17 cellular contexts compared by ENCODE assay signal in the genomic region with DNA sequence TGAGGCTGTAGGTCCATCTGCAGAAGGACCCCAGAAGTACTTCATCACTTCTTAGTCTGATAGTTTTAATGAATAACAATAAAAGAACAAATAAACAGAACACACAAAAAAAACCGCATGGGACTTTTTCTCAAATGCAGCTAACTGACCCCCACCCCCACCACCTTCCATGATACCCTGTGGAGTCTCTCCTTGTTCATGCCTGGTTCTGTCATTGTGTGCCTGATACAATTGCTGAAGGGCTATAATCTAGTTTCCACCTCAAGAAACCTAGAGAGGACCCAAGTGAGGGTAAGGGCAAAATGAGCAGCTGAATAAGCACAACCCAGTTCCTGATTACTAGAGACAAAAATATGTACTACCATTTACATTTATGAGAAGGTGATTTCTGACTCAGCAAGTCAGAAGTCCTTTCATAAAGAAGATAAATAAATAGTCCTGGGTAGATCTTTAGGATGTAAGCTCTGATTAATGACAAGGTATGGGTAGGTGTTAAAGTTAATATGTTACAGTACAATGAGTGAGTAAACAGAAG.
A peak's percentile ranks its signal among the peaks of the same experiment; 100 is the strongest.
DNase-seq lines count a peak whose midpoint lies in the region; ATAC-seq, FAIRE-seq and TF ChIP-seq lines count a peak whose summit lies in the region.
"Had no signal": no experiment of that assay in that cellular context is flagged by ENCODE, and none has a peak within 500 bp of the region (broad histone marks: within the 10 kb centered on the region; RNA-seq: fewer than 3 reads in every experiment).

No MANE protein-coding gene starts in this region.

- BruUV-seq in mammary epithelial cell (replicated peaks; lab: Mats Ljungman, UMichigan) = no TSS peak

- H3K4me1 ChIP-seq in mammary epithelial cell (ENCODE audit: insufficient read depth, low read length) = no peaks in the 10 kb centered on the region
- H3K4me1 ChIP-seq in breast epithelium = no peaks in the 10 kb centered on the region
- peaks cover 5% of the 10 kb centered on the region for H3K4me1 ChIP-seq in OCI-LY1 (ENCODE audit: insufficient read depth, low read length, severe bottlenecking)
- H3K4me1 ChIP-seq in ascending aorta = no peaks in the 10 kb centered on the region
- H3K4me1 ChIP-seq: BE2C had no signal

- no peak for FAIRE-seq in bronchial epithelial cell (lab: Jason Lieb, UNC)
- FAIRE-seq: K562 had no signal

- H3K79me2 ChIP-seq in mammary epithelial cell (ENCODE audit: insufficient read depth, low read length) = no peaks in the 10 kb centered on the region
- H3K79me2 ChIP-seq in OCI-LY1 (ENCODE audit: insufficient read depth, low read length) = no peaks in the 10 kb centered on the region

- ATAC-seq in GM19023 (IDR thresholded peaks at IDR 0.05; ENCODE audit: unreplicated experiment) = no peak
- ATAC-seq in HG03108 (IDR thresholded peaks at IDR 0.05; ENCODE audit: unreplicated experiment) = no peak
- ATAC-seq: HCT116, K562 had no signal

- TF ChIP-seq CTCF in mammary epithelial cell (conservative IDR thresholded peaks at IDR 0.05 in 1 of 2, IDR thresholded peaks at IDR 0.05 in 1 of 2; ENCODE audit: extremely low read depth in 1 of 2, insufficient read depth in 1 of 2, low read depth in 1 of 2, low read length in 2 of 2) (no peak), breast epithelium (IDR thresholded peaks at IDR 0.05) (no peak), OCI-LY1 (IDR thresholded peaks at IDR 0.05; ENCODE audit: low read length) (no peak), bronchial epithelial cell (IDR thresholded peaks at IDR 0.05; ENCODE audit: insufficient read depth, low read length, severe bottlenecking) (no peak), ascending aorta (IDR thresholded peaks at IDR 0.05) (no peak)

- H4K20me1 ChIP-seq in mammary epithelial cell (ENCODE audit: insufficient read depth, low read length) (no peaks in the 10 kb centered on the region), OCI-LY1 (ENCODE audit: insufficient read depth, low read length) (no peaks in the 10 kb centered on the region)

- H3F3A ChIP-seq in OCI-LY1 (ENCODE audit: insufficient read depth, low read length) = no peaks in the 10 kb centered on the region

- H3K9me3 ChIP-seq in mammary epithelial cell (replicated peaks; ENCODE audit: insufficient read depth, low read length) (no peaks in the 10 kb centered on the region), breast epithelium (peaks cover 6 to 22% of the 10 kb centered on the region in 2 donors), OCI-LY1 (ENCODE audit: low read length) (peaks cover 16% of the 10 kb centered on the region), ascending aorta (no peaks in the 10 kb centered on the region)
- H3K9me3 ChIP-seq: BE2C had no signal

- WGBS in mammary epithelial cell (ENCODE audit: low coverage, missing lambda C conversion rate) = 100% methylated on average over 1 of the region's 1 CpG

- in situ Hi-C loops in mammary epithelial cell (cut with MboI; ENCODE audit: low sequenced_read_pairs in 2 of 2) = no loop called here

- intact Hi-C loops in mammary epithelial cell (cut with micrococcal nuclease) (no loop called here), breast epithelium (cut with DNase I; ENCODE audit: low total_unique reads) (no loop called here), ascending aorta (cut with DNase I) (no loop called here)

- H2AFZ ChIP-seq in mammary epithelial cell (ENCODE audit: low read depth, low read length) = no peak overlapping the region
- 0 out of 2 replicates have a peak overlapping the region, but pooled peaks have one; percentile 16 for H2AFZ ChIP-seq in OCI-LY1 (ENCODE audit: low read length)

- CTCF ChIA-PET in mammary epithelial cell (lab: Charles Lee; ENCODE audit: low non-redundant PET) = no interaction called here

- H3K9ac ChIP-seq in mammary epithelial cell (ENCODE audit: insufficient read depth, low read length) = no peak overlapping the region
- H3K9ac ChIP-seq in OCI-LY1 (ENCODE audit: low read length) = no peak overlapping the region

- H3K36me3 ChIP-seq in mammary epithelial cell (ENCODE audit: insufficient read depth, low read length) (no peaks in the 10 kb centered on the region), breast epithelium (no peaks in the 10 kb centered on the region), OCI-LY1 (ENCODE audit: insufficient read depth, low read length) (no peaks in the 10 kb centered on the region), bronchial epithelial cell (ENCODE audit: control insufficient read depth, insufficient read depth, low read length) (no peaks in the 10 kb centered on the region), ascending aorta (no peaks in the 10 kb centered on the region)
- H3K36me3 ChIP-seq: BE2C had no signal

- DNase-seq in mammary epithelial cell (peak; percentile 3), breast epithelium (ENCODE audit: low spot score in 2 of 2) (no peak), bronchial epithelial cell (ENCODE audit: low read depth) (peak; percentile 53), SIG-M5 treated with dmso at 0.1 percent for 504 hours (lab: John Stamatoyannopoulos, UW; ENCODE audit: unreplicated experiment) (no peak), ascending aorta (ENCODE audit: low spot score in 2 of 2) (no peak)
- DNase-seq: 8988T; BE2C; CD4-positive, alpha-beta T cell; NCI-H146; NCI-H510A; NCI-H82; SHP77 treated with DMSO at 0.1 percent for 48 hours had no signal

- H3K4me2 ChIP-seq in mammary epithelial cell (ENCODE audit: insufficient read depth, low read depth, low read length) (no peak overlapping the region), OCI-LY1 (ENCODE audit: low read length) (no peak overlapping the region)

- H3K27me3 ChIP-seq in mammary epithelial cell (ENCODE audit: insufficient read depth, low read length) = peaks cover 2% of the 10 kb centered on the region
- H3K27me3 ChIP-seq in breast epithelium = no peaks in the 10 kb centered on the region
- H3K27me3 ChIP-seq in OCI-LY1 (ENCODE audit: insufficient read depth, low read length) = no peaks in the 10 kb centered on the region
- H3K27me3 ChIP-seq in bronchial epithelial cell (ENCODE audit: control insufficient read depth, insufficient read depth, low read length) = no peaks in the 10 kb centered on the region
- H3K27me3 ChIP-seq in ascending aorta = no peaks in the 10 kb centered on the region
- H3K27me3 ChIP-seq: BE2C had no signal

- H3K4me3 ChIP-seq in mammary epithelial cell (replicated peaks in 1 of 3; ENCODE audit: insufficient read depth in 1 of 3, low read depth in 2 of 3, low read length in 3 of 3) = no peak overlapping the region
- no peak overlapping the region for H3K4me3 ChIP-seq in breast epithelium
- H3K4me3 ChIP-seq in OCI-LY1 (ENCODE audit: low read depth, low read length, poor library complexity, severe bottlenecking) = no peak overlapping the region
- no peak overlapping the region for H3K4me3 ChIP-seq in bronchial epithelial cell (ENCODE audit: low read depth, low read length)
- no peak overlapping the region for H3K4me3 ChIP-seq in ascending aorta
- H3K4me3 ChIP-seq: K562 had no signal

- H3K27ac ChIP-seq in mammary epithelial cell (ENCODE audit: insufficient read depth, low read depth, low read length) (no peak overlapping the region), breast epithelium (no peak overlapping the region), OCI-LY1 (ENCODE audit: low read depth, low read length, poor library complexity, severe bottlenecking) (no peak overlapping the region), ascending aorta (no peak overlapping the region)

- H3K9me2 ChIP-seq in OCI-LY1 (ENCODE audit: low read depth, low read length) = no peaks in the 10 kb centered on the region

- dilution Hi-C loops in mammary epithelial cell (cut with HindIII; ENCODE audit: low sequenced_read_pairs) = no loop called here

- TF ChIP-seq POLR2A in breast epithelium (IDR thresholded peaks at IDR 0.05) = no peak

Comparison
In these comparisons a context has a peak if more than half of its experiments do, and no peak if none do; other contexts are left out.
1. DNase-seq: peak in mammary epithelial cell (single experiment) and bronchial epithelial cell (single experiment); none in breast epithelium (0 of 2), SIG-M5 treated with dmso at 0.1 percent for 504 hours (single experiment) and ascending aorta (0 of 2).